In genomic region chr22:17973217-17973616, GRCh38 we compare ENCODE assay signal across 13 cellular contexts. TPM values are rescaled to one million over a fixed set of nuclear protein-coding genes. Genes with fewer than 3 reads are reported as not detected.
DNase-seq lines count a peak whose midpoint lies in the region; ATAC-seq and TF ChIP-seq lines count a peak whose summit lies in the region.
"Had no signal": no experiment of that assay in that cellular context is flagged by ENCODE, and none has a peak within 500 bp of the region (broad histone marks: within the 10 kb centered on the region; RNA-seq: fewer than 3 reads in every experiment).

No MANE protein-coding gene starts in this region.

- H3K27ac Mint-ChIP-seq in mesothelial cell of epicardium = peak overlapping the region; percentile 89
- peak overlapping the region; percentile 89 for H3K27ac Mint-ChIP-seq in stimulated activated naive B cell treated with anti-CD40 and anti-IgM and Interleukin-4, amounts not matched to agents 10 μg/mL and 1 μg/mL and 100 μg/mL, for 72 hours
- no peak overlapping the region for H3K27ac Mint-ChIP-seq in activated CD4-positive, alpha-beta memory T cell treated with anti-CD3 and anti-CD28 coated beads, Interleukin-2, amount 10 ng/mL, durations not matched to agents 7 days and 5 days
- H3K27ac Mint-ChIP-seq: activated CD8-positive, alpha-beta T cell treated with anti-CD3 and anti-CD28 coated beads, Interleukin-2, amount 10 ng/mL, durations not matched to agents 7 days and 5 days; activated T-helper 17 cell treated with anti-CD3 and anti-CD28 coated beads, Interleukin-2, amount 50 U/mL, for 72 hours had no signal

- no peaks in the 10 kb centered on the region for H3K27me3 ChIP-seq in cardiac muscle cell
- H3K27me3 ChIP-seq in brain microvascular endothelial cell (replicated peaks) = no peaks in the 10 kb centered on the region

- peaks cover 44% of the 10 kb centered on the region for H3K4me1 Mint-ChIP-seq in mesothelial cell of epicardium
- peaks cover 62 to 87% of the 10 kb centered on the region in 2 donors for H3K4me1 Mint-ChIP-seq in stimulated activated naive B cell treated with anti-CD40 and anti-IgM and Interleukin-4, amounts not matched to agents 10 μg/mL and 1 μg/mL and 100 μg/mL, for 72 hours
- H3K4me1 Mint-ChIP-seq in activated CD4-positive, alpha-beta memory T cell treated with anti-CD3 and anti-CD28 coated beads, Interleukin-2, amount 10 ng/mL, durations not matched to agents 7 days and 5 days = peaks cover 8% of the 10 kb centered on the region

- H3K36me3 ChIP-seq in cardiac muscle cell (no peaks in the 10 kb centered on the region), brain microvascular endothelial cell (replicated peaks) (no peaks in the 10 kb centered on the region)

- ATAC-seq in Right ventricle myocardium superior (ENCODE audit: poor library complexity) (no peak), left colon (no peak), GM18505 (IDR thresholded peaks at IDR 0.05; ENCODE audit: unreplicated experiment) (no peak)
- ATAC-seq in stimulated activated naive B cell treated with anti-CD40 and anti-IgM and Interleukin-4, amounts not matched to agents 10 μg/mL and 1 μg/mL and 100 μg/mL, for 72 hours (replicated peaks) = no peak
- ATAC-seq: activated CD8-positive, alpha-beta T cell treated with anti-CD3 and anti-CD28 coated beads, Interleukin-2, amount 10 ng/mL, durations not matched to agents 7 days and 5 days; activated T-helper 17 cell treated with anti-CD3 and anti-CD28 coated beads, Interleukin-2, amount 50 U/mL, for 72 hours had no signal

- in situ Hi-C loops in brain microvascular endothelial cell (cut with HindIII; ENCODE audit: low pct_ligation_motif_present, low sequenced_read_pairs) = no loop called here

- DNase-seq in cardiac muscle cell (ENCODE audit: low read depth in 1 of 2, low spot score in 1 of 2) (no peak), Right ventricle myocardium superior (no peak), brain microvascular endothelial cell (no peak), mesothelial cell of epicardium (ENCODE audit: low spot score in 2 of 2, unreplicated experiment in 2 of 2) (no peak), left colon (no peak)
- DNase-seq in stimulated activated naive B cell treated with anti-CD40 and anti-IgM and Interleukin-4, amounts not matched to agents 10 μg/mL and 1 μg/mL and 100 μg/mL, for 72 hours = no peak
- DNase-seq in activated CD4-positive, alpha-beta memory T cell treated with anti-CD3 and anti-CD28 coated beads, Interleukin-2, amount 10 ng/mL, durations not matched to agents 7 days and 5 days = no peak
- DNase-seq: activated CD8-positive, alpha-beta T cell treated with anti-CD3 and anti-CD28 coated beads, Interleukin-2, amount 10 ng/mL, durations not matched to agents 7 days and 5 days; CD4-positive, alpha-beta memory T cell; NCI-H1694 treated with DMSO at 0.1 percent for 48 hours had no signal

- POLR2A ChIA-PET in activated CD4-positive, alpha-beta memory T cell treated with anti-CD3 and anti-CD28 coated beads, Interleukin-2, amount 10 ng/mL, durations not matched to agents 7 days and 5 days (lab: Charles Lee) = no interaction called here

- peaks cover 4% of the 10 kb centered on the region for H3K9me3 Mint-ChIP-seq in mesothelial cell of epicardium
- peaks cover 2 to 6% of the 10 kb centered on the region in 2 donors for H3K9me3 Mint-ChIP-seq in stimulated activated naive B cell treated with anti-CD40 and anti-IgM and Interleukin-4, amounts not matched to agents 10 μg/mL and 1 μg/mL and 100 μg/mL, for 72 hours
- no peaks in the 10 kb centered on the region for H3K9me3 Mint-ChIP-seq in activated CD4-positive, alpha-beta memory T cell treated with anti-CD3 and anti-CD28 coated beads, Interleukin-2, amount 10 ng/mL, durations not matched to agents 7 days and 5 days
- H3K9me3 Mint-ChIP-seq: activated T-helper 17 cell treated with anti-CD3 and anti-CD28 coated beads, Interleukin-2, amount 50 U/mL, for 72 hours; CD4-positive, alpha-beta memory T cell had no signal

- H3K36me3 Mint-ChIP-seq in mesothelial cell of epicardium = peaks cover 5% of the 10 kb centered on the region
- H3K36me3 Mint-ChIP-seq in stimulated activated naive B cell treated with anti-CD40 and anti-IgM and Interleukin-4, amounts not matched to agents 10 μg/mL and 1 μg/mL and 100 μg/mL, for 72 hours = peaks cover 38 to 57% of the 10 kb centered on the region in 2 donors
- H3K36me3 Mint-ChIP-seq in activated CD4-positive, alpha-beta memory T cell treated with anti-CD3 and anti-CD28 coated beads, Interleukin-2, amount 10 ng/mL, durations not matched to agents 7 days and 5 days (ENCODE audit: low read depth) = peaks cover 5% of the 10 kb centered on the region

- no peaks in the 10 kb centered on the region for H3K9me3 ChIP-seq in cardiac muscle cell (ENCODE audit: low read depth)

- TF ChIP-seq POLR2A in GM18505 (IDR thresholded peaks at IDR 0.05; ENCODE audit: borderline replicate concordance, extremely low read depth, insufficient read depth, insufficient read length) = no peak

- no peak for TF ChIP-seq CTCF in cardiac muscle cell (IDR thresholded peaks at IDR 0.05; ENCODE audit: low read depth, low read length)
- no peak for TF ChIP-seq CTCF in brain microvascular endothelial cell (IDR thresholded peaks at IDR 0.05; ENCODE audit: low read depth, low read length, missing control alignments)
- TF ChIP-seq CTCF in mesothelial cell of epicardium (IDR thresholded peaks at IDR 0.05; ENCODE audit: unreplicated experiment) = no peak

- H3K4me3 Mint-ChIP-seq in mesothelial cell of epicardium = no peak overlapping the region
- no peak overlapping the region for H3K4me3 Mint-ChIP-seq in stimulated activated naive B cell treated with anti-CD40 and anti-IgM and Interleukin-4, amounts not matched to agents 10 μg/mL and 1 μg/mL and 100 μg/mL, for 72 hours
- H3K4me3 Mint-ChIP-seq in activated CD4-positive, alpha-beta memory T cell treated with anti-CD3 and anti-CD28 coated beads, Interleukin-2, amount 10 ng/mL, durations not matched to agents 7 days and 5 days = no peak overlapping the region
- H3K4me3 Mint-ChIP-seq: activated CD8-positive, alpha-beta T cell treated with anti-CD3 and anti-CD28 coated beads, Interleukin-2, amount 10 ng/mL, durations not matched to agents 7 days and 5 days; activated T-helper 17 cell treated with anti-CD3 and anti-CD28 coated beads, Interleukin-2, amount 50 U/mL, for 72 hours; CD4-positive, alpha-beta memory T cell had no signal

- H3K27me3 Mint-ChIP-seq in mesothelial cell of epicardium (ENCODE audit: low read depth) = no peaks in the 10 kb centered on the region
- H3K27me3 Mint-ChIP-seq in stimulated activated naive B cell treated with anti-CD40 and anti-IgM and Interleukin-4, amounts not matched to agents 10 μg/mL and 1 μg/mL and 100 μg/mL, for 72 hours = no peaks in the 10 kb centered on the region
- H3K27me3 Mint-ChIP-seq in activated CD4-positive, alpha-beta memory T cell treated with anti-CD3 and anti-CD28 coated beads, Interleukin-2, amount 10 ng/mL, durations not matched to agents 7 days and 5 days = no peaks in the 10 kb centered on the region
- H3K27me3 Mint-ChIP-seq: activated T-helper 17 cell treated with anti-CD3 and anti-CD28 coated beads, Interleukin-2, amount 50 U/mL, for 72 hours; CD4-positive, alpha-beta memory T cell had no signal

- H3K4me1 ChIP-seq in cardiac muscle cell (ENCODE audit: low read depth) = peaks cover 27% of the 10 kb centered on the region

- H3K27ac ChIP-seq in cardiac muscle cell (peak overlapping the region; percentile 48), brain microvascular endothelial cell (peak overlapping the region; percentile 9)
- H3K27ac ChIP-seq: 22Rv1 had no signal

- intact Hi-C loops in Right ventricle myocardium superior (cut with DNase I) (no loop called here), left colon (cut with DNase I, micrococcal nuclease) (no loop called here)

- H3K4me3 ChIP-seq in cardiac muscle cell (no peak overlapping the region), brain microvascular endothelial cell (ENCODE audit: low read depth, low read length) (no peak overlapping the region)

- CTCF ChIA-PET in activated CD4-positive, alpha-beta memory T cell treated with anti-CD3 and anti-CD28 coated beads, Interleukin-2, amount 10 ng/mL, durations not matched to agents 7 days and 5 days (lab: Charles Lee) = no interaction called here

RNA-seq across cellular contexts. Expression of gene MICAL3, which starts 51.1 kb away (rescaled TPM):
- 48.7 and 76.9 TPM in 2 replicates for total RNA-seq in cardiac muscle cell
- 26.6 and 27.3 TPM in 2 replicates for polyA plus RNA-seq in cardiac muscle cell
- total RNA-seq in Right ventricle myocardium superior = 78.9 TPM
- total RNA-seq in mesothelial cell of epicardium = 94.2 to 103 TPM (median 95.0 TPM) in 3 replicates
- 100 to 1,000 TPM in 1 of 2 donors, 10 to 100 TPM in 1; 93.6 to 114 TPM for total RNA-seq in left colon
- 10 to 100 TPM; 30.3 to 31.4 TPM for total RNA-seq in activated CD4-positive, alpha-beta memory T cell treated with anti-CD3 and anti-CD28 coated beads, Interleukin-2, amount 10 ng/mL, durations not matched to agents 7 days and 5 days
